1 cellular context compared by ENCODE assay signal in the genomic region with DNA sequence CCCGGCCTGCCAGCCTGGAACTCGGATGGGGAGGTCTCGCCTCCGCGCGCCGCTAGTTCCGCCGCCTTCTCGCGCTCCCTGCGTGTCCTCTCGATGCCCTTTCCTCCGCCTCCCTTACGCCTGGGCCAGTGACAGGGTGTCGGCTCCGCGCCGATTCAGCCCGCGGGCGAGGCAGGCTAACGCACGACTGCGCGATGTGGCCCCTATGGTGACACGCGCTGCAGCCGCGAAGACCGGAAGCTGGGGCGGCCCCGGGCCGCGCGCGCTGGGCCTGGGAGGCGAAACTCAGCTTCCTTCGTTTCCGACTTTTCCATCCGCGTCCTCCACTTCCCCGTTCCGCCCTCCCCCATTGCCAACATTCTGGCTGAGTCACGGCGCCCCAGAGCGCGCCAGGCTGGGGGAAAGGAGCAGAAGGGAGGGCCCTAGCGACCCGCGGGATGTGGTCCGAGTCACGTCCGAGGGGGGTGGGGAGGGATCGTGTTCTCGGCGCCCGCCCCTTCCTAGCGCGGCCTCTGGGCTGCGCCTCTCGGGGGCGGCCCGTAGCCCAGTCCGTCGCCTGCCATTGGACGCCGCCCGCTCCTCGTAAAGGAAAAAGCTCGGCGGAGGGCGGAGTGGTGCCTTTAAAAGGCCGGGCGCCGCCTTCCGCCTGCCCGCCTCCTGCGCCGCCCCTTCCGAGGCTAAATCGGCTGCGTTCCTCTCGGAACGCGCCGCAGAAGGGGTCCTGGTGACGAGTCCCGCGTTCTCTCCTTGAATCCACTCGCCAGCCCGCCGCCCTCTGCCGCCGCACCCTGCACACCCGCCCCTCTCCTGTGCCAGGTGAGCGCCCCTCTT.
TF ChIP-seq lines count a peak whose summit lies in the region.

Gene ALDOA (plus strand): TSS at position 649 of the 831 bp plus-strand sequence. CDS start 1,138 bp downstream, outside the sequence.

TF ChIP-seq in K562, 482 proteins besides CTCF, POLR2A, EP300 and RAD21 (continued from another document and continues in another):
- TF ChIP-seq, protein P1, sequence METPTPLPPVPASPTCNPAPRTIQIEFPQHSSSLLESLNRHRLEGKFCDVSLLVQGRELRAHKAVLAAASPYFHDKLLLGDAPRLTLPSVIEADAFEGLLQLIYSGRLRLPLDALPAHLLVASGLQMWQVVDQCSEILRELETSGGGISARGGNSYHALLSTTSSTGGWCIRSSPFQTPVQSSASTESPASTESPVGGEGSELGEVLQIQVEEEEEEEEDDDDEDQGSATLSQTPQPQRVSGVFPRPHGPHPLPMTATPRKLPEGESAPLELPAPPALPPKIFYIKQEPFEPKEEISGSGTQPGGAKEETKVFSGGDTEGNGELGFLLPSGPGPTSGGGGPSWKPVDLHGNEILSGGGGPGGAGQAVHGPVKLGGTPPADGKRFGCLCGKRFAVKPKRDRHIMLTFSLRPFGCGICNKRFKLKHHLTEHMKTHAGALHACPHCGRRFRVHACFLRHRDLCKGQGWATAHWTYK (CRISPR knock-in tag; IDR thresholded peaks at IDR 0.05) = peak; percentile 96
- no peak for TF ChIP-seq ZNF778 (CRISPR knock-in tag; IDR thresholded peaks at IDR 0.05)
- TF ChIP-seq RCOR1 (IDR thresholded peaks at IDR 0.05; ENCODE audit: borderline replicate concordance in 1 of 2, low read depth in 2 of 2, low read length in 2 of 2) = peak in 1 of 2 experiments; percentile 57; a peak in 1 of 4 replicates
- no peak for TF ChIP-seq RBM39 (optimal IDR thresholded peaks at IDR 0.05; ENCODE audit: low read depth, low read length)
- peak; percentile 60 for TF ChIP-seq MAFF (IDR thresholded peaks at IDR 0.05; ENCODE audit: low read length)
- no peak for TF ChIP-seq CTCFL (IDR thresholded peaks at IDR 0.05; ENCODE audit: borderline replicate concordance, insufficient read depth, low read depth, low read length, poor library complexity, severe bottlenecking)
- peak; percentile 23 for TF ChIP-seq ZFP36 (IDR thresholded peaks at IDR 0.05; ENCODE audit: low read depth, low read length, partially characterized antibody)
- TF ChIP-seq THRAP3 (IDR thresholded peaks at IDR 0.05; ENCODE audit: borderline replicate concordance) = no peak
- TF ChIP-seq NCOA2 (IDR thresholded peaks at IDR 0.05; ENCODE audit: partially characterized antibody in 2 of 2) = no peak
- TF ChIP-seq BRD9 (IDR thresholded peaks at IDR 0.05; ENCODE audit: low read depth, partially characterized antibody) = peak; percentile 78
- TF ChIP-seq DNMT1 (IDR thresholded peaks at IDR 0.05) = no peak
- TF ChIP-seq, protein P2, sequence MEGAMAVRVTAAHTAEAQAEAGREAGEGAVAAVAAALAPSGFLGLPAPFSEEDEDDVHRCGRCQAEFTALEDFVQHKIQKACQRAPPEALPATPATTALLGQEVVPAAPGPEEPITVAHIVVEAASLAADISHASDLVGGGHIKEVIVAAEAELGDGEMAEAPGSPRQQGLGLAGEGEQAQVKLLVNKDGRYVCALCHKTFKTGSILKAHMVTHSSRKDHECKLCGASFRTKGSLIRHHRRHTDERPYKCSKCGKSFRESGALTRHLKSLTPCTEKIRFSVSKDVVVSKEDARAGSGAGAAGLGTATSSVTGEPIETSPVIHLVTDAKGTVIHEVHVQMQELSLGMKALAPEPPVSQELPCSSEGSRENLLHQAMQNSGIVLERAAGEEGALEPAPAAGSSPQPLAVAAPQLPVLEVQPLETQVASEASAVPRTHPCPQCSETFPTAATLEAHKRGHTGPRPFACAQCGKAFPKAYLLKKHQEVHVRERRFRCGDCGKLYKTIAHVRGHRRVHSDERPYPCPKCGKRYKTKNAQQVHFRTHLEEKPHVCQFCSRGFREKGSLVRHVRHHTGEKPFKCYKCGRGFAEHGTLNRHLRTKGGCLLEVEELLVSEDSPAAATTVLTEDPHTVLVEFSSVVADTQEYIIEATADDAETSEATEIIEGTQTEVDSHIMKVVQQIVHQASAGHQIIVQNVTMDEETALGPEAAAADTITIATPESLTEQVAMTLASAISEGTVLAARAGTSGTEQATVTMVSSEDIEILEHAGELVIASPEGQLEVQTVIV (CRISPR knock-in tag; IDR thresholded peaks at IDR 0.05; ENCODE audit: borderline replicate concordance) = no peak; the same call in 1 of the 2 replicates
- peak; percentile 96 for TF ChIP-seq RNF2 (IDR thresholded peaks at IDR 0.05)
- no peak for TF ChIP-seq ILK (tag; IDR thresholded peaks at IDR 0.05; ENCODE audit: borderline replicate concordance, low read depth)
- TF ChIP-seq L3MBTL2 (IDR thresholded peaks at IDR 0.05) = peak; percentile 97
- TF ChIP-seq KAT2B (IDR thresholded peaks at IDR 0.05; ENCODE audit: low read depth, low read length) = no peak
- TF ChIP-seq, protein P3, sequence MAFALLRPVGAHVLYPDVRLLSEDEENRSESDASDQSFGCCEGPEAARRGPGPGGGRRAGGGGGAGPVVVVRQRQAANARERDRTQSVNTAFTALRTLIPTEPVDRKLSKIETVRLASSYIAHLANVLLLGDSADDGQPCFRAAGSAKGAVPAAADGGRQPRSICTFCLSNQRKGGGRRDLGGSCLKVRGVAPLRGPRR (CRISPR knock-in tag; IDR thresholded peaks at IDR 0.05) = no peak
- TF ChIP-seq ARHGAP35 (IDR thresholded peaks at IDR 0.05; ENCODE audit: partially characterized antibody) = no peak
- TF ChIP-seq PCBP1 (IDR thresholded peaks at IDR 0.05; ENCODE audit: low read depth, low read length, poor library complexity, severe bottlenecking) = peak; percentile 93
- TF ChIP-seq, protein P4, sequence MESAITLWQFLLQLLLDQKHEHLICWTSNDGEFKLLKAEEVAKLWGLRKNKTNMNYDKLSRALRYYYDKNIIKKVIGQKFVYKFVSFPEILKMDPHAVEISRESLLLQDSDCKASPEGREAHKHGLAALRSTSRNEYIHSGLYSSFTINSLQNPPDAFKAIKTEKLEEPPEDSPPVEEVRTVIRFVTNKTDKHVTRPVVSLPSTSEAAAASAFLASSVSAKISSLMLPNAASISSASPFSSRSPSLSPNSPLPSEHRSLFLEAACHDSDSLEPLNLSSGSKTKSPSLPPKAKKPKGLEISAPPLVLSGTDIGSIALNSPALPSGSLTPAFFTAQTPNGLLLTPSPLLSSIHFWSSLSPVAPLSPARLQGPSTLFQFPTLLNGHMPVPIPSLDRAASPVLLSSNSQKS (CRISPR knock-in tag; IDR thresholded peaks at IDR 0.05) = no peak
- TF ChIP-seq ZNF507 (tag; conservative IDR thresholded peaks at IDR 0.05) = no peak
- TF ChIP-seq NCOA1 (IDR thresholded peaks at IDR 0.05; ENCODE audit: low read depth) = no peak; the same call in none of the 2 replicates
- peak; percentile 71 for TF ChIP-seq SOX6 (IDR thresholded peaks at IDR 0.05)
- TF ChIP-seq RBBP5 (IDR thresholded peaks at IDR 0.05; ENCODE audit: borderline replicate concordance, insufficient read depth, low read length, poor library complexity, severe bottlenecking) = peak; percentile 86
- TF ChIP-seq CHD4 (IDR thresholded peaks at IDR 0.05; ENCODE audit: insufficient read depth, insufficient replicate concordance, low read depth, low read length, poor library complexity, severe bottlenecking) = no peak
- TF ChIP-seq ZNF655 (CRISPR knock-in tag; IDR thresholded peaks at IDR 0.05) = no peak
- peak; percentile 94 for TF ChIP-seq KDM5B (IDR thresholded peaks at IDR 0.05; ENCODE audit: insufficient replicate concordance, low read depth, low read length)
- 0 out of 2 replicates have a peak, but pooled peaks have one; percentile 48 for TF ChIP-seq THRB (CRISPR knock-in tag; conservative IDR thresholded peaks at IDR 0.05)
- TF ChIP-seq FOXJ2 (tag; IDR thresholded peaks at IDR 0.05) = no peak
- TF ChIP-seq KAT8 (IDR thresholded peaks at IDR 0.05; ENCODE audit: low read depth) = no peak
- no peak for TF ChIP-seq TEAD2 (tag; IDR thresholded peaks at IDR 0.05)
- TF ChIP-seq ZNF121 (CRISPR knock-in tag; conservative IDR thresholded peaks at IDR 0.05) = no peak
- no peak for TF ChIP-seq MECOM (CRISPR knock-in tag; IDR thresholded peaks at IDR 0.05)
- no peak for TF ChIP-seq ZFPM2 (CRISPR knock-in tag; IDR thresholded peaks at IDR 0.05)
- peak; percentile 73 for TF ChIP-seq TAF9B (IDR thresholded peaks at IDR 0.05; ENCODE audit: partially characterized antibody)
- TF ChIP-seq, protein P5, sequence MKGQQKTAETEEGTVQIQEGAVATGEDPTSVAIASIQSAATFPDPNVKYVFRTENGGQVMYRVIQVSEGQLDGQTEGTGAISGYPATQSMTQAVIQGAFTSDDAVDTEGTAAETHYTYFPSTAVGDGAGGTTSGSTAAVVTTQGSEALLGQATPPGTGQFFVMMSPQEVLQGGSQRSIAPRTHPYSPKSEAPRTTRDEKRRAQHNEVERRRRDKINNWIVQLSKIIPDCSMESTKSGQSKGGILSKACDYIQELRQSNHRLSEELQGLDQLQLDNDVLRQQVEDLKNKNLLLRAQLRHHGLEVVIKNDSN (CRISPR knock-in tag; IDR thresholded peaks at IDR 0.05) = peak; percentile 65
- TF ChIP-seq ARID2 (IDR thresholded peaks at IDR 0.05) = no peak
- TF ChIP-seq CBX8 (IDR thresholded peaks at IDR 0.05; ENCODE audit: borderline replicate concordance, extremely low read depth, low read depth, low read length, poor library complexity, severe bottlenecking) = no peak
- TF ChIP-seq SRSF3 (IDR thresholded peaks at IDR 0.05; ENCODE audit: insufficient read depth, low read length) = no peak
- peak in 1 of 2 experiments; percentile 67; a peak in 1 of 4 replicates for TF ChIP-seq FOXA3 (CRISPR knock-in tag; conservative IDR thresholded peaks at IDR 0.05 in 1 of 2, IDR thresholded peaks at IDR 0.05 in 1 of 2)
- TF ChIP-seq, protein P6, sequence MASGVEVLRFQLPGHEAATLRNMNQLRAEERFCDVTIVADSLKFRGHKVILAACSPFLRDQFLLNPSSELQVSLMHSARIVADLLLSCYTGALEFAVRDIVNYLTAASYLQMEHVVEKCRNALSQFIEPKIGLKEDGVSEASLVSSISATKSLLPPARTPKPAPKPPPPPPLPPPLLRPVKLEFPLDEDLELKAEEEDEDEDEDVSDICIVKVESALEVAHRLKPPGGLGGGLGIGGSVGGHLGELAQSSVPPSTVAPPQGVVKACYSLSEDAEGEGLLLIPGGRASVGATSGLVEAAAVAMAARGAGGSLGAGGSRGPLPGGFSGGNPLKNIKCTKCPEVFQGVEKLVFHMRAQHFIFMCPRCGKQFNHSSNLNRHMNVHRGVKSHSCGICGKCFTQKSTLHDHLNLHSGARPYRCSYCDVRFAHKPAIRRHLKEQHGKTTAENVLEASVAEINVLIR (CRISPR knock-in tag; IDR thresholded peaks at IDR 0.05) = no peak
- no peak for TF ChIP-seq ZNF134 (CRISPR knock-in tag; conservative IDR thresholded peaks at IDR 0.05)
- TF ChIP-seq DMBX1 (CRISPR knock-in tag; IDR thresholded peaks at IDR 0.05; ENCODE audit: borderline replicate concordance) = peak; percentile 41; the same call in 1 of the 2 replicates
- TF ChIP-seq U2AF2 (optimal IDR thresholded peaks at IDR 0.05; ENCODE audit: low read depth, low read length) = no peak
- TF ChIP-seq, protein P7, sequence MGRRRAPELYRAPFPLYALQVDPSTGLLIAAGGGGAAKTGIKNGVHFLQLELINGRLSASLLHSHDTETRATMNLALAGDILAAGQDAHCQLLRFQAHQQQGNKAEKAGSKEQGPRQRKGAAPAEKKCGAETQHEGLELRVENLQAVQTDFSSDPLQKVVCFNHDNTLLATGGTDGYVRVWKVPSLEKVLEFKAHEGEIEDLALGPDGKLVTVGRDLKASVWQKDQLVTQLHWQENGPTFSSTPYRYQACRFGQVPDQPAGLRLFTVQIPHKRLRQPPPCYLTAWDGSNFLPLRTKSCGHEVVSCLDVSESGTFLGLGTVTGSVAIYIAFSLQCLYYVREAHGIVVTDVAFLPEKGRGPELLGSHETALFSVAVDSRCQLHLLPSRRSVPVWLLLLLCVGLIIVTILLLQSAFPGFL (CRISPR knock-in tag; IDR thresholded peaks at IDR 0.05) = no peak
- TF ChIP-seq, protein P8, sequence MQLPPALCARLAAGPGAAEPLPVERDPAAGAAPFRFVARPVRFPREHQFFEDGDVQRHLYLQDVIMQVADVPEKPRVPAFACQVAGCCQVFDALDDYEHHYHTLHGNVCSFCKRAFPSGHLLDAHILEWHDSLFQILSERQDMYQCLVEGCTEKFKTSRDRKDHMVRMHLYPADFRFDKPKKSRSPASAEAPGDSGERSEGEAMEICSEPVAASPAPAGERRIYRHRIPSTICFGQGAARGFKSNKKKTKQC (CRISPR knock-in tag; IDR thresholded peaks at IDR 0.05) = no peak; the same call in 1 of the 2 replicates
- TF ChIP-seq FOXP1 (CRISPR knock-in tag; IDR thresholded peaks at IDR 0.05) = peak; percentile 71
- no peak for TF ChIP-seq EZH2 (IDR thresholded peaks at IDR 0.05; ENCODE audit: borderline replicate concordance, low read depth, low read length)
